ENCODE assay signal across 9 cellular contexts in genomic region chr12:104668274-104668718, GRCh38.
DNase-seq lines count a peak whose midpoint lies in the region; ATAC-seq and TF ChIP-seq lines count a peak whose summit lies in the region.
"Had no signal": no experiment of that assay in that cellular context is flagged by ENCODE, and none has a peak within 500 bp of the region (broad histone marks: within the 10 kb centered on the region; RNA-seq: fewer than 3 reads in every experiment).

No MANE protein-coding gene starts in this region.

- 44 to 60% methylated on average over 11 of the region's 11 CpGs for WGBS in sigmoid colon, 2 donors

- H3K9me3 ChIP-seq in WERI-Rb-1 (ENCODE audit: severe bottlenecking), result no peaks in the 10 kb centered on the region
- no peaks in the 10 kb centered on the region for H3K9me3 ChIP-seq in left ventricle myocardium inferior (replicated peaks)
- no peaks in the 10 kb centered on the region for H3K9me3 ChIP-seq in sigmoid colon

- H3K27ac ChIP-seq in WERI-Rb-1 (no peak overlapping the region), left ventricle myocardium inferior (replicated peaks) (peak overlapping the region; percentile 89), sigmoid colon (peak overlapping the region; percentile 14 to 85 (median 80))

- DNase-seq in NCI-H1092 treated with DMSO at 0.1 percent for 48 hours (lab: John Stamatoyannopoulos, UW) (peak; percentile 70), WERI-Rb-1 (peak; percentile 14), left ventricle myocardium inferior (peak; percentile 51), sigmoid colon (no peak), iPS-NIHi7 (ENCODE audit: extremely low spot score) (no peak), HuH-7 (ENCODE audit: low spot score) (no peak)
- DNase-seq: activated CD4-positive, CD25-positive, alpha-beta regulatory T cell treated with anti-CD3 and anti-CD28 coated beads, Interleukin-2, amount 50 U/mL, for 72 hours had no signal

- intact Hi-C loops in left ventricle myocardium inferior (cut with micrococcal nuclease) (no loop called here), sigmoid colon (cut with DNase I) (loop anchor here (10.0 kb wide), 1 partner anchor 483 kb away; no protein-coding TSS in a partner anchor)

- ATAC-seq in GM21576 (IDR thresholded peaks at IDR 0.05; ENCODE audit: unreplicated experiment), result no peak
- no peak for ATAC-seq in GM18867 (IDR thresholded peaks at IDR 0.05; ENCODE audit: unreplicated experiment)

- no peak for TF ChIP-seq POLR2A in sigmoid colon (IDR thresholded peaks at IDR 0.05)

- H3K36me3 ChIP-seq in WERI-Rb-1, result no peaks in the 10 kb centered on the region
- H3K36me3 ChIP-seq in left ventricle myocardium inferior, result no peaks in the 10 kb centered on the region
- no peaks in the 10 kb centered on the region for H3K36me3 ChIP-seq in sigmoid colon

- TF ChIP-seq CTCF in WERI-Rb-1 (IDR thresholded peaks at IDR 0.05; ENCODE audit: low read depth, low read length) (no peak), left ventricle myocardium inferior (IDR thresholded peaks at IDR 0.05; ENCODE audit: borderline replicate concordance) (no peak), sigmoid colon (IDR thresholded peaks at IDR 0.05) (no peak)

- H3K4me1 ChIP-seq in left ventricle myocardium inferior (peaks cover 63% of the 10 kb centered on the region), sigmoid colon (peaks cover 0 to 94% (median 80%) of the 10 kb centered on the region in 4 donors)

- peak in 3 of 4 donors; percentile 30 to 94 (median 68) for TF ChIP-seq EP300 in sigmoid colon (IDR thresholded peaks at IDR 0.05)

- H3K27me3 ChIP-seq in WERI-Rb-1 (ENCODE audit: insufficient read depth, low read depth, severe bottlenecking) (no peaks in the 10 kb centered on the region), left ventricle myocardium inferior (ENCODE audit: low read depth) (no peaks in the 10 kb centered on the region), sigmoid colon (no peaks in the 10 kb centered on the region)

- H3K4me3 ChIP-seq in WERI-Rb-1 (ENCODE audit: low read depth, low read length) (no peak overlapping the region), left ventricle myocardium inferior (peak overlapping the region; percentile 39), sigmoid colon (peak overlapping the region in 2 of 4 donors; percentile 6 to 14)

Comparison
In these comparisons a context has a peak if more than half of its experiments do, and no peak if none do; other contexts are left out.
1. DNase-seq: peak in NCI-H1092 treated with DMSO at 0.1 percent for 48 hours (single experiment), WERI-Rb-1 (single experiment) and left ventricle myocardium inferior (single experiment); none in sigmoid colon (single experiment), iPS-NIHi7 (single experiment) and HuH-7 (single experiment).